ENCODE assay signal across 9 cellular contexts in the genomic region with DNA sequence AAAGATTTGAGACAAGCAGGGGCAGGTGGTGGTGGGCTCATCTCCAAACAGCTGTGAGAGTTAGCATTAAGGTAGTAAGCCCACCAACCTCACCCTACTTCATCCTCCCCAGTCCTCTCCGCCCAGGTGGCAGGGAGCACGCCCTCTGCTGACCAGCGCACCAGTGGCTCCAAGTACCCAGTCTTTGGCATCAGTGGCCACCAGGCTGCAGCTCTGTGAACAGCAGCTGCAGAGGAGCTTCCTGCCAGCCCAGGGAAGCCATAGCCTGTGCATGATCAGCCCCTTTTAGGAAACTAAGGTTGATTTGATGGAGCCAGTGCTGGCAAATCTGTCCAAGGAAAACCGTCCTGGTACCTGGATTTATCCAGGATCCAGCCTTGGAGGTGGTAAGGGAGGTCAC. TPM values are rescaled to one million over a fixed set of nuclear protein-coding genes. Genes with fewer than 3 reads are reported as not detected.
DNase-seq lines count a peak whose midpoint lies in the region; ATAC-seq and TF ChIP-seq lines count a peak whose summit lies in the region.
"Had no signal": no experiment of that assay in that cellular context is flagged by ENCODE, and none has a peak within 500 bp of the region (broad histone marks: within the 10 kb centered on the region; RNA-seq: fewer than 3 reads in every experiment).

No MANE protein-coding gene starts in this region.

- H3K36me3 Mint-ChIP-seq in CD4-positive, alpha-beta T cell (ENCODE audit: low read depth) = no peaks in the 10 kb centered on the region

- CTCF ChIA-PET in mammary epithelial cell (lab: Charles Lee; ENCODE audit: low non-redundant PET) = interaction anchor here (0.6 to 1.0 kb wide), 10 partner anchors 17 to 237 kb away, joined by 3 to 11 read pairs (median 4); no protein-coding TSS in a partner anchor
- CTCF ChIA-PET in CD4-positive, alpha-beta T cell (lab: Charles Lee) = no interaction called here

- H3K4me2 ChIP-seq in mammary epithelial cell (ENCODE audit: insufficient read depth, low read depth, low read length) = no peak overlapping the region

- H3K79me2 ChIP-seq in mammary epithelial cell (ENCODE audit: insufficient read depth, low read length) = no peaks in the 10 kb centered on the region

- no peak overlapping the region for H3K4me3 ChIP-seq in mammary epithelial cell (replicated peaks in 1 of 3; ENCODE audit: insufficient read depth in 1 of 3, low read depth in 2 of 3, low read length in 3 of 3)
- no peak overlapping the region for H3K4me3 ChIP-seq in mucosa of descending colon

- H2AFZ ChIP-seq in mammary epithelial cell (ENCODE audit: low read depth, low read length) = no peak overlapping the region

- no peaks in the 10 kb centered on the region for H3K4me1 ChIP-seq in mammary epithelial cell (ENCODE audit: insufficient read depth, low read length)
- H3K4me1 ChIP-seq in mucosa of descending colon (ENCODE audit: low read depth) = no peaks in the 10 kb centered on the region

- dilution Hi-C loops in mammary epithelial cell (cut with HindIII; ENCODE audit: low sequenced_read_pairs) = no loop called here

- WGBS in mammary epithelial cell (ENCODE audit: low coverage, missing lambda C conversion rate) = 40% methylated on average over 1 of the region's 4 CpGs

- TF ChIP-seq CTCF in GM10266 (IDR thresholded peaks at IDR 0.05; ENCODE audit: control insufficient read depth, insufficient read depth, low read depth, missing control alignments) (peak; percentile 58), mammary epithelial cell (conservative IDR thresholded peaks at IDR 0.05 in 1 of 2, IDR thresholded peaks at IDR 0.05 in 1 of 2; ENCODE audit: extremely low read depth in 1 of 2, insufficient read depth in 1 of 2, low read depth in 1 of 2, low read length in 2 of 2) (peak; percentile 59 to 97), mucosa of descending colon (IDR thresholded peaks at IDR 0.05) (no peak)
- no peak for TF ChIP-seq CTCF in CD4-positive, alpha-beta T cell (IDR thresholded peaks at IDR 0.05)

- peaks cover 46% of the 10 kb centered on the region for H3K27me3 Mint-ChIP-seq in CD4-positive, alpha-beta T cell

- no peaks in the 10 kb centered on the region for H3K27me3 ChIP-seq in mammary epithelial cell (ENCODE audit: insufficient read depth, low read length)
- H3K27me3 ChIP-seq in CD4-positive, alpha-beta T cell (ENCODE audit: control insufficient read depth, insufficient read depth, low read length) = peaks cover 2% of the 10 kb centered on the region

- H3K36me3 ChIP-seq in mammary epithelial cell (ENCODE audit: insufficient read depth, low read length) (no peaks in the 10 kb centered on the region), mucosa of descending colon (ENCODE audit: low read depth) (no peaks in the 10 kb centered on the region)

- H3K9ac ChIP-seq in mammary epithelial cell (ENCODE audit: insufficient read depth, low read length) = no peak overlapping the region

- no peaks in the 10 kb centered on the region for H3K9me3 ChIP-seq in mammary epithelial cell (replicated peaks; ENCODE audit: insufficient read depth, low read length)
- no peaks in the 10 kb centered on the region for H3K9me3 ChIP-seq in mucosa of descending colon
- no peaks in the 10 kb centered on the region for H3K9me3 ChIP-seq in CD4-positive, alpha-beta T cell (ENCODE audit: control insufficient read depth, low read length)

- H3K9me3 Mint-ChIP-seq in CD4-positive, alpha-beta T cell = no peaks in the 10 kb centered on the region

- intact Hi-C loops in mammary epithelial cell (cut with micrococcal nuclease) (loop anchor here (1.0 to 5.0 kb wide), 5 partner anchors 16 to 275 kb away; no protein-coding TSS in a partner anchor), mucosa of descending colon (cut with DNase I, micrococcal nuclease) (no loop called here)
- intact Hi-C loops in CD4-positive, alpha-beta T cell (cut with DNase I, micrococcal nuclease) = loop anchor here in 1 of 2 experiments (5.0 kb wide), 1 partner anchor 209 kb away; no protein-coding TSS in a partner anchor

- ATAC-seq in mucosa of descending colon = peak; percentile 78
- ATAC-seq in CD4-positive, alpha-beta T cell (ENCODE audit: poor library complexity) = no peak

- H3K4me3 Mint-ChIP-seq in CD4-positive, alpha-beta T cell = no peak overlapping the region

- DNase-seq in GM10266 (ENCODE audit: extremely low spot score) (no peak), HCEC 1CT (peak; percentile 51), NCI-H524 (lab: John Stamatoyannopoulos, UW) (peak; percentile 37 to 60), mammary epithelial cell (peak; percentile 28), mucosa of descending colon (peak in 2 of 3 donors; percentile 46 to 51), NCI-H1694 treated with DMSO at 0.1 percent for 48 hours (lab: John Stamatoyannopoulos, UW) (no peak)
- no peak for DNase-seq in CD4-positive, alpha-beta T cell
- no peak for DNase-seq in stimulated activated CD4-positive, alpha-beta T cell treated with anti-CD3 and anti-CD28 coated beads, Interleukin-4, amount 100 ng/mL, for 1 hour

- in situ Hi-C loops in mammary epithelial cell (cut with MboI; ENCODE audit: low sequenced_read_pairs in 2 of 2) = no loop called here

- no peaks in the 10 kb centered on the region for H3K4me1 Mint-ChIP-seq in CD4-positive, alpha-beta T cell (ENCODE audit: low read depth)

- H3K27ac ChIP-seq in mammary epithelial cell (ENCODE audit: insufficient read depth, low read depth, low read length) = no peak overlapping the region
- no peak overlapping the region for H3K27ac ChIP-seq in CD4-positive, alpha-beta T cell (ENCODE audit: low read depth, low read length)

- BruUV-seq in mammary epithelial cell (replicated peaks; lab: Mats Ljungman, UMichigan) = no TSS peak

- no peaks in the 10 kb centered on the region for H4K20me1 ChIP-seq in mammary epithelial cell (ENCODE audit: insufficient read depth, low read length)

- POLR2A ChIA-PET in CD4-positive, alpha-beta T cell (lab: Charles Lee) = no interaction called here

- no peak overlapping the region for H3K27ac Mint-ChIP-seq in CD4-positive, alpha-beta T cell

RNA-seq across cellular contexts. Expression of gene CAVIN3, which starts 21.7 kb away (rescaled TPM):
- total RNA-seq in mammary epithelial cell (100 to 1,000 TPM in 1 of 2 donors, 10 to 100 TPM in 1; 47.7 to 117 TPM), mucosa of descending colon (10 to 100 TPM in 2 of 3 donors, 1 to 10 TPM in 1; 4.6 to 21.3 (median 20.7) TPM)
- polyA plus RNA-seq in mammary epithelial cell = 108 TPM
- polyA minus RNA-seq in mammary epithelial cell = 4.7 TPM
- under 1 TPM in 1 of 2 experiments, not detected in 1; 0.27 TPM for total RNA-seq in CD4-positive, alpha-beta T cell

RNA-seq across cellular contexts. Expression of gene CCKBR, which starts 39.0 kb away (rescaled TPM):
- total RNA-seq in mammary epithelial cell (not detected), mucosa of descending colon (under 1 TPM in 1 of 3 donors, not detected in 2; 0.60 TPM)
- not detected for polyA plus RNA-seq in mammary epithelial cell
- polyA minus RNA-seq in mammary epithelial cell = not detected
- not detected for total RNA-seq in CD4-positive, alpha-beta T cell
- total RNA-seq: T-helper 1 cell treated with Interleukin-12 subunit alpha and Interleukin-12 subunit beta and Interleukin-4 antibody, amounts not matched to agents 30 ng/mL and 1 ng/mL, for 36 hours had no signal

RNA-seq across cellular contexts. Expression of gene CNGA4, which starts 59.7 kb away (rescaled TPM):
- total RNA-seq in mammary epithelial cell (under 1 TPM; 0.17 to 0.38 TPM), mucosa of descending colon (under 1 TPM in 2 of 3 donors, not detected in 1; 0.20 to 0.22 TPM)
- 0.06 TPM for polyA plus RNA-seq in mammary epithelial cell
- 10.4 TPM for polyA minus RNA-seq in mammary epithelial cell
- under 1 TPM in 1 of 2 experiments, not detected in 1; 0.16 TPM for total RNA-seq in CD4-positive, alpha-beta T cell

Comparison
In these comparisons a context has a peak if more than half of its experiments do, and no peak if none do; other contexts are left out.
1. DNase-seq: peak in HCEC 1CT (single experiment), NCI-H524 (2 of 2), mammary epithelial cell (single experiment) and mucosa of descending colon (2 of 3); none in GM10266 (single experiment), CD4-positive, alpha-beta T cell (0 of 10), stimulated activated CD4-positive, alpha-beta T cell treated with anti-CD3 and anti-CD28 coated beads, Interleukin-4, amount 100 ng/mL, for 1 hour (single experiment) and NCI-H1694 treated with DMSO at 0.1 percent for 48 hours (single experiment).
2. CTCF ChIP-seq: peak in GM10266 (single experiment) and mammary epithelial cell (2 of 2); none in mucosa of descending colon (single experiment) and CD4-positive, alpha-beta T cell (single experiment).
3. RNA of gene CAVIN3, which starts 21.7 kb away (total RNA-seq): 47.7 to 117 TPM in mammary epithelial cell and 4.6 to 21.3 TPM in mucosa of descending colon; 0.27 TPM in CD4-positive, alpha-beta T cell; every median in the first group is over 4 times any median in the second.